18 cellular contexts compared by ENCODE assay signal in the genomic region with DNA sequence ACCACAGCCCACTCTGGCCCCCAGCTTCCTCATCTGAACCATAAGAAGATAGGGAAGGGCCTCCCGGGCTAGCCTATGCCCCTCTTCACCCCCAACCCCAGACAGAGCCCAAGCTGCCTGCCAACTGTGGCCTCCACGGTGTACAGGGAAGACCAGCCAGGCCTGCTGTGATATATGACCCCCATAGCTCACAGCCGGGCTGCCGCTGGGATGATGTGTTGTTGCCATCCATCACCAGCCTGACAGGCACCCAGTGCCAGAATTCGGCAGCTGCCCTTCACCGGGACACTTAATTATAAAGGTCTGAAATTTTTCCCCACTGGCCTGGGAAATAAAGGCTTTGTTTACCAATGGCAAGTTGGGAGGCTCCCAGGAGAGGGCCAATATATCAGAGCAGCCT.
"Had no signal": no experiment of that assay in that cellular context is flagged by ENCODE, and none has a peak within 500 bp of the region (broad histone marks: within the 10 kb centered on the region; RNA-seq: fewer than 3 reads in every experiment).

No MANE protein-coding gene starts in this region.

- DNase-seq: activated CD4-positive, alpha-beta T cell treated with anti-CD3 and anti-CD28 coated beads for 36 hours; activated CD4-positive, alpha-beta T cell treated with anti-CD3 and anti-CD28 coated beads, Interleukin-2, amount 50 U/mL, for 4 hours; activated CD8-positive, alpha-beta memory T cell treated with anti-CD3 and anti-CD28 coated beads, Interleukin-2, amount 50 U/mL, for 48 hours; activated naive CD4-positive, alpha-beta T cell treated with Interleukin-2 at 50 U/mL for 16 hours; activated naive CD8-positive, alpha-beta T cell treated with anti-CD3 and anti-CD28 coated beads, Interleukin-2, amount 10 ng/mL, durations not matched to agents 7 days and 5 days; activated T-cell treated with anti-CD3 and anti-CD28 coated beads, Interleukin-2, amount 50 U/mL, for 4 hours; amniotic stem cell; cerebellar nuclear complex; esophagus squamous epithelium; head of caudate nucleus; hypothalamus; stimulated activated CD4-positive, alpha-beta T cell treated with anti-CD3 and anti-CD28 coated beads, Interleukin-12 subunit alpha, Interleukin-12 subunit beta, amount 100 ng/mL, for 4 hours; stimulated activated CD4-positive, alpha-beta T cell treated with anti-CD3 and anti-CD28 coated beads, Interleukin-4, amount 100 ng/mL, for 4 hours; stimulated activated naive CD8-positive, alpha-beta T cell treated with anti-CD3 and anti-CD28 coated beads, Interleukin-15, Interleukin-2, amounts not matched to agents 100 U/mL and 50 U/mL, for 24 hours; T-helper 9 cell; upper lobe of right lung had no signal

- H3K27me3 Mint-ChIP-seq: activated naive CD8-positive, alpha-beta T cell treated with anti-CD3 and anti-CD28 coated beads, Interleukin-2, amount 10 ng/mL, durations not matched to agents 7 days and 5 days had no signal

- H3K4me1 Mint-ChIP-seq: activated CD4-positive, alpha-beta T cell treated with anti-CD3 and anti-CD28 coated beads for 36 hours; activated naive CD8-positive, alpha-beta T cell treated with anti-CD3 and anti-CD28 coated beads, Interleukin-2, amount 10 ng/mL, durations not matched to agents 7 days and 5 days; memory B cell had no signal

- H3K4me3 Mint-ChIP-seq: activated CD4-positive, alpha-beta T cell treated with anti-CD3 and anti-CD28 coated beads for 36 hours; activated naive CD8-positive, alpha-beta T cell treated with anti-CD3 and anti-CD28 coated beads, Interleukin-2, amount 10 ng/mL, durations not matched to agents 7 days and 5 days; activated T-cell treated with anti-CD3 and anti-CD28 coated beads, Interleukin-2, amount 50 U/mL, for 4 hours; memory B cell had no signal

- H3K27ac Mint-ChIP-seq: activated CD4-positive, alpha-beta T cell treated with anti-CD3 and anti-CD28 coated beads for 36 hours; activated naive CD8-positive, alpha-beta T cell treated with anti-CD3 and anti-CD28 coated beads, Interleukin-2, amount 10 ng/mL, durations not matched to agents 7 days and 5 days; activated T-helper 2 cell treated with anti-CD3 and anti-CD28 coated beads, Interferon-gamma antibody, Interleukin-2, Interleukin-4, amounts not matched to agents 10 μg/mL and 5 μg/mL and 100 μg/mL, durations not matched to agents 14 hours and 24 hours and 36 hours; memory B cell had no signal

- H3K36me3 Mint-ChIP-seq: activated naive CD8-positive, alpha-beta T cell treated with anti-CD3 and anti-CD28 coated beads, Interleukin-2, amount 10 ng/mL, durations not matched to agents 7 days and 5 days; memory B cell had no signal
